ENCODE assay signal across 12 cellular contexts in the genomic region with DNA sequence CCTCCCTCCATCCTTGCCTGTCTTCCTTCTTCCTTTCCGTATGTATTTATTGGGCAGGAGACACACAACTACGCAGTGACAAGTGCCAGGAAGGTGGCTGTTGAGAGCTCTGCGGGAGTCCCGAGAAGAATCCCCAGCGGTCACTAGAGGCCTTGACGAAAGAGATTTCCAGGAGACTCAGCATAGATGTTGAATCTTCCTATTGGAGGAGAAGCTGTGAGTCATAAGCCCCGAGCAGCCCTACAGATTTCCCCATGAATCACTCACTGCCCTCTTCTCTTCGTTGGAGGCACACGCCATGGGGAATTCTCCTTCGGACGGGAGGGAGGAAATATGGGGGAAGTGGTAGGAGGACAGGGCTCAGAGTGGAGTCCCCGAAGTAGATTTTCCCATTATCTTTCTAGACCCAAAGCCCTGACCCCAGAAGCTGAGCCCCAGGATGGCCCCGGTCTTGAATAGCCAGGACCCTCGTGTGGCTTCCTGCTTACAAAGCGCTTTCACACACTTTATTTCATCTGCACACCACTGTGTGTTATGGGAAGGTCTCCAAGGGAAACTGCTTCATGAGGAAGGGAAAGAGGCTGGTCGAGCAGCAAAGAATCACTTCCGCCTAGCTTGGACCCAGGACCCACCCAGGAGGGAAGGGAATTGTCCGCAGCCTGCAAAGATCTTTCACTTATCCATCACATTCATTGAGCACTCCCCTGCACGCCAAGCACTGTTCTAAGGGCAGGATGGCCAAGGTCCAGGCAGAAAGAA. TPM values are rescaled to one million over a fixed set of nuclear protein-coding genes. Genes with fewer than 3 reads are reported as not detected.
DNase-seq lines count a peak whose midpoint lies in the region; ATAC-seq and TF ChIP-seq lines count a peak whose summit lies in the region.
"Had no signal": no experiment of that assay in that cellular context is flagged by ENCODE, and none has a peak within 500 bp of the region (broad histone marks: within the 10 kb centered on the region; RNA-seq: fewer than 3 reads in every experiment).

No MANE protein-coding gene starts in this region.

- DNase-seq in RWPE2 (ENCODE audit: low spot score) = peak; percentile 66
- DNase-seq in fibroblast of mammary gland (ENCODE audit: low read depth) = peak; percentile 98
- no peak for DNase-seq in neuronal stem cell (ENCODE audit: low spot score)
- DNase-seq in NCI-H526 (lab: John Stamatoyannopoulos, UW) = no peak
- DNase-seq in D341Med (ENCODE audit: low spot score) = no peak
- DNase-seq in activated CD8-positive, alpha-beta T cell treated with anti-CD3 and anti-CD28 coated beads for 36 hours = no peak
- DNase-seq in NCI-H1694 (lab: John Stamatoyannopoulos, UW) = no peak
- DNase-seq: activated T-cell treated with anti-CD3 and anti-CD28 coated beads, Interleukin-2, amount 50 U/mL, for 48 hours; DND-41; NCI-H2107 had no signal

- CTCF ChIA-PET in activated CD8-positive, alpha-beta T cell treated with anti-CD3 and anti-CD28 coated beads for 36 hours (lab: Charles Lee) = interaction anchor here (1.0 to 1.5 kb wide), 3 partner anchors 14 to 175 kb away, joined by 3 read pairs; no protein-coding TSS in a partner anchor

- no peaks in the 10 kb centered on the region for H3K36me3 Mint-ChIP-seq in activated CD8-positive, alpha-beta T cell treated with anti-CD3 and anti-CD28 coated beads for 36 hours (ENCODE audit: low read depth)

- TF ChIP-seq CTCF in RWPE2 (IDR thresholded peaks at IDR 0.05; ENCODE audit: poor library complexity, severe bottlenecking) (no peak), fibroblast of mammary gland (conservative IDR thresholded peaks at IDR 0.05; ENCODE audit: control insufficient read depth, insufficient read depth, low read depth, low read length) (peak; percentile 14)
- TF ChIP-seq CTCF in activated CD8-positive, alpha-beta T cell treated with anti-CD3 and anti-CD28 coated beads for 36 hours (IDR thresholded peaks at IDR 0.05) = no peak

- POLR2A ChIA-PET in activated CD8-positive, alpha-beta T cell treated with anti-CD3 and anti-CD28 coated beads for 36 hours (lab: Charles Lee) = no interaction called here

- H3K36me3 ChIP-seq in BLaER1 (no peaks in the 10 kb centered on the region), RWPE2 (ENCODE audit: low read depth) (no peaks in the 10 kb centered on the region), neuronal stem cell (replicated peaks in 1 of 2; ENCODE audit: control insufficient read depth in 2 of 2, insufficient read depth in 2 of 2, low read length in 2 of 2) (no peaks in the 10 kb centered on the region)

- H3K4ac ChIP-seq in neuronal stem cell (ENCODE audit: low read length) = no peak overlapping the region

- no peak overlapping the region for H4K8ac ChIP-seq in neuronal stem cell (ENCODE audit: low read depth, low read length)

- no peak overlapping the region for H3K4me3 Mint-ChIP-seq in activated CD8-positive, alpha-beta T cell treated with anti-CD3 and anti-CD28 coated beads for 36 hours

- H3K27ac ChIP-seq in BLaER1 (no peak overlapping the region), RWPE2 (ENCODE audit: poor library complexity, severe bottlenecking) (no peak overlapping the region), neuronal stem cell (replicated peaks; ENCODE audit: low read length) (no peak overlapping the region)

- H4K20me1 ChIP-seq in BLaER1 = no peaks in the 10 kb centered on the region

- H3K27me3 ChIP-seq in BLaER1 (no peaks in the 10 kb centered on the region), RWPE2 (ENCODE audit: insufficient read depth, poor library complexity, severe bottlenecking) (no peaks in the 10 kb centered on the region), neuronal stem cell (ENCODE audit: control insufficient read depth in 3 of 3, insufficient read depth in 3 of 3, low read depth in 1 of 3, low read length in 3 of 3) (no peaks in the 10 kb centered on the region)

- no peak overlapping the region for H2BK120ac ChIP-seq in neuronal stem cell (ENCODE audit: low read depth, low read length)

- no peak overlapping the region for H3K27ac Mint-ChIP-seq in activated CD8-positive, alpha-beta T cell treated with anti-CD3 and anti-CD28 coated beads for 36 hours

- intact Hi-C loops in activated CD8-positive, alpha-beta T cell treated with anti-CD3 and anti-CD28 coated beads for 36 hours (cut with micrococcal nuclease) = no loop called here

- no peak overlapping the region for H3K23ac ChIP-seq in neuronal stem cell (ENCODE audit: low read depth, low read length, poor library complexity)

- peak overlapping the region; percentile 25 for H3K18ac ChIP-seq in neuronal stem cell (ENCODE audit: low read length)

- peak overlapping the region; percentile 86 for H2AFZ ChIP-seq in neuronal stem cell (ENCODE audit: low read length)

- no peak overlapping the region for H2BK5ac ChIP-seq in neuronal stem cell (ENCODE audit: low read length)

- H3K9ac ChIP-seq in BLaER1 (no peak overlapping the region), neuronal stem cell (ENCODE audit: low read depth, low read length, poor library complexity) (no peak overlapping the region)

- H2BK12ac ChIP-seq in neuronal stem cell (ENCODE audit: low read length) = peak overlapping the region; percentile 36

- H3K4me1 ChIP-seq in BLaER1 = peaks cover 25% of the 10 kb centered on the region
- H3K4me1 ChIP-seq in RWPE2 (ENCODE audit: insufficient read depth, poor library complexity, severe bottlenecking) = no peaks in the 10 kb centered on the region
- H3K4me1 ChIP-seq in neuronal stem cell (ENCODE audit: control insufficient read depth in 2 of 2, insufficient read depth in 1 of 2, low read depth in 1 of 2, low read length in 2 of 2) = peaks cover 0 to 3% of the 10 kb centered on the region in 2 donors

- H4K91ac ChIP-seq in neuronal stem cell (ENCODE audit: low read depth, low read length, poor library complexity) = no peak overlapping the region

- H3K14ac ChIP-seq in neuronal stem cell (ENCODE audit: low read length) = peak overlapping the region; percentile 12

- H3K4me2 ChIP-seq in BLaER1 (peak overlapping the region; percentile 37), neuronal stem cell (ENCODE audit: insufficient read depth, low read length, poor library complexity, severe bottlenecking) (no peak overlapping the region)

- peaks cover 9% of the 10 kb centered on the region; the same call in 1 of the 2 replicates for H3K9me3 ChIP-seq in BLaER1
- H3K9me3 ChIP-seq in RWPE2 (ENCODE audit: severe bottlenecking) = peaks cover 4% of the 10 kb centered on the region
- peaks cover 0 to 2% of the 10 kb centered on the region in 2 donors for H3K9me3 ChIP-seq in neuronal stem cell (replicated peaks in 1 of 2; ENCODE audit: control insufficient read depth in 2 of 2, insufficient read depth in 1 of 2, low read depth in 1 of 2, low read length in 2 of 2)

- no peaks in the 10 kb centered on the region for H3K27me3 Mint-ChIP-seq in activated CD8-positive, alpha-beta T cell treated with anti-CD3 and anti-CD28 coated beads for 36 hours

- ATAC-seq in RWPE2 (ENCODE audit: low read depth) = peak; percentile 87
- ATAC-seq in activated CD8-positive, alpha-beta T cell treated with anti-CD3 and anti-CD28 coated beads for 36 hours = no peak
- ATAC-seq: HCT116 had no signal

- no peaks in the 10 kb centered on the region for H3K9me3 Mint-ChIP-seq in activated CD8-positive, alpha-beta T cell treated with anti-CD3 and anti-CD28 coated beads for 36 hours

- peak overlapping the region; percentile 4 for H2AK5ac ChIP-seq in neuronal stem cell (ENCODE audit: low read depth, low read length)

- H3K79me1 ChIP-seq in neuronal stem cell (ENCODE audit: low read depth, low read length) = no peaks in the 10 kb centered on the region

- H3K4me1 Mint-ChIP-seq in activated CD8-positive, alpha-beta T cell treated with anti-CD3 and anti-CD28 coated beads for 36 hours (ENCODE audit: low read depth) = no peaks in the 10 kb centered on the region

- no peak overlapping the region for H2BK15ac ChIP-seq in neuronal stem cell (ENCODE audit: low read length)

- H3K4me3 ChIP-seq in BLaER1 (no peak overlapping the region), RWPE2 (ENCODE audit: severe bottlenecking) (no peak overlapping the region), fibroblast of mammary gland (ENCODE audit: control insufficient read depth, low read depth, low read length) (no peak overlapping the region), neuronal stem cell (ENCODE audit: low read length in 2 of 2) (no peak overlapping the region)

- no CpG with 5 or more reads among the region's 19 CpGs for WGBS in neuronal stem cell (ENCODE audit: extremely low coverage in 2 of 2, insufficient read length in 2 of 2, insufficient replicate concordance in 1 of 2), 2 donors

RNA-seq across cellular contexts. Expression of a gene that starts 12.7 kb away (rescaled TPM):
- polyA plus RNA-seq in neuronal stem cell (2013, experiment 1 of 2) = 10.2 TPM
- polyA plus RNA-seq in neuronal stem cell (2013, experiment 2 of 2) = 10.0 TPM
- 10 to 100 TPM; 16.6 to 17.9 TPM for total RNA-seq in activated CD8-positive, alpha-beta T cell treated with anti-CD3 and anti-CD28 coated beads for 36 hours

Comparison
In these comparisons a context has a peak if more than half of its experiments do, and no peak if none do; other contexts are left out.
1. DNase-seq: peak in RWPE2 (single experiment) and fibroblast of mammary gland (single experiment); none in neuronal stem cell (single experiment), NCI-H526 (0 of 2), D341Med (single experiment), activated CD8-positive, alpha-beta T cell treated with anti-CD3 and anti-CD28 coated beads for 36 hours (single experiment) and NCI-H1694 (single experiment).